In genomic region chr3:50298836-50299637, GRCh38 we compare ENCODE assay signal across 1 cellular context.
TF ChIP-seq lines count a peak whose summit lies in the region.

HYAL3 (minus strand) TSS chr3:50299405; CDS start chr3:50295602, 3,803 bp downstream.
NAA80 (minus strand) TSS chr3:50299405; CDS start chr3:50297463, 1,942 bp downstream.

TF ChIP-seq in HepG2, 621 proteins besides CTCF, POLR2A, EP300 and RAD21 (continued from another document and continues in another):
- peak; percentile 63; the same call in 1 of the 2 replicates for TF ChIP-seq ZBTB14 (CRISPR knock-in tag; IDR thresholded peaks at IDR 0.05)
- peak; percentile 45; the same call in 1 of the 2 replicates for TF ChIP-seq SMYD3 (CRISPR knock-in tag; IDR thresholded peaks at IDR 0.05)
- TF ChIP-seq ZBTB7B (CRISPR knock-in tag; IDR thresholded peaks at IDR 0.05): peak; percentile 35; the same call in 1 of the 2 replicates
- peak; percentile 3; the same call in 1 of the 2 replicates for TF ChIP-seq MED13 (CRISPR knock-in tag; IDR thresholded peaks at IDR 0.05)
- TF ChIP-seq GLI4 (CRISPR knock-in tag; IDR thresholded peaks at IDR 0.05; ENCODE audit: borderline replicate concordance): 0 out of 2 replicates have a peak, but pooled peaks have one; percentile 62
- peak; percentile 99 for TF ChIP-seq ZNF652 (CRISPR knock-in tag; IDR thresholded peaks at IDR 0.05; ENCODE audit: borderline replicate concordance, low read depth)
- TF ChIP-seq SOX6 (IDR thresholded peaks at IDR 0.05): no peak
- TF ChIP-seq SOX6 (CRISPR knock-in tag; IDR thresholded peaks at IDR 0.05): peak; percentile 63
- TF ChIP-seq BRD4 (CRISPR knock-in tag; IDR thresholded peaks at IDR 0.05): peak; percentile 54; the same call in 1 of the 2 replicates
- TF ChIP-seq ZNF33A (CRISPR knock-in tag; IDR thresholded peaks at IDR 0.05; ENCODE audit: borderline replicate concordance): no peak
- TF ChIP-seq ZNF30 (CRISPR knock-in tag; IDR thresholded peaks at IDR 0.05): no peak
- TF ChIP-seq CEBPZ (IDR thresholded peaks at IDR 0.05; ENCODE audit: low read length): no peak
- no peak; the same call in 1 of the 2 replicates for TF ChIP-seq ZNF468 (CRISPR knock-in tag; IDR thresholded peaks at IDR 0.05)
- TF ChIP-seq ZNF383 (CRISPR knock-in tag; IDR thresholded peaks at IDR 0.05; ENCODE audit: borderline replicate concordance): no peak
- TF ChIP-seq ZNF761 (CRISPR knock-in tag; conservative IDR thresholded peaks at IDR 0.05): peak; percentile 26
- TF ChIP-seq CENPT (CRISPR knock-in tag; IDR thresholded peaks at IDR 0.05; ENCODE audit: low read depth): peak; percentile 92
- TF ChIP-seq ZNF460 (CRISPR knock-in tag; IDR thresholded peaks at IDR 0.05; ENCODE audit: borderline replicate concordance): peak; percentile 31; the same call in 1 of the 2 replicates
- TF ChIP-seq YEATS2 (CRISPR knock-in tag; IDR thresholded peaks at IDR 0.05; ENCODE audit: borderline replicate concordance): peak; percentile 44; the same call in 1 of the 2 replicates
- TF ChIP-seq ZNF607 (CRISPR knock-in tag; IDR thresholded peaks at IDR 0.05; ENCODE audit: borderline replicate concordance): peak; percentile 26; the same call in 1 of the 2 replicates
- TF ChIP-seq ZNF407 (CRISPR knock-in tag; IDR thresholded peaks at IDR 0.05; ENCODE audit: not compliant biosample characterization): peak; percentile 27
- peak; percentile 77; the same call in 1 of the 2 replicates for TF ChIP-seq ZNF772 (CRISPR knock-in tag; IDR thresholded peaks at IDR 0.05)
- no peak; the same call in 1 of the 2 replicates for TF ChIP-seq MXD3 (CRISPR knock-in tag; IDR thresholded peaks at IDR 0.05)
- peak; percentile 76; the same call in 1 of the 2 replicates for TF ChIP-seq ZBTB39 (CRISPR knock-in tag; IDR thresholded peaks at IDR 0.05)
- peak; percentile 14; the same call in 1 of the 2 replicates for TF ChIP-seq HOXA3 (CRISPR knock-in tag; IDR thresholded peaks at IDR 0.05)
- TF ChIP-seq GATA4 (IDR thresholded peaks at IDR 0.05; ENCODE audit: borderline replicate concordance, low read depth): peak; percentile 51; the same call in 1 of the 2 replicates
- no peak for TF ChIP-seq ZNF646 (CRISPR knock-in tag; IDR thresholded peaks at IDR 0.05)
